ENCODE assay signal across 8 cellular contexts in genomic region chr3:127547761-127548605, GRCh38. TPM values are rescaled to one million over a fixed set of nuclear protein-coding genes. Genes with fewer than 3 reads are reported as not detected.
DNase-seq lines count a peak whose midpoint lies in the region; ATAC-seq and TF ChIP-seq lines count a peak whose summit lies in the region.

No MANE protein-coding gene starts in this region.

- POLR2A ChIA-PET in MCF 10A (lab: Yijun Ruan, JAX): interaction anchor here (0.5 to 1.0 kb wide), 2 partner anchors 1029 to 1923 kb away, joined by 3 read pairs; no protein-coding TSS in a partner anchor

- H3K27ac Mint-ChIP-seq in MCF 10A (ENCODE audit: low read depth, unreplicated experiment): no peak overlapping the region

- peaks cover 6% of the 10 kb centered on the region for H3K4me1 Mint-ChIP-seq in MCF 10A (ENCODE audit: insufficient read depth, unreplicated experiment)

- H3F3A ChIP-seq in smooth muscle cell (ENCODE audit: low read depth): peaks cover 7% of the 10 kb centered on the region

- peaks cover 4% of the 10 kb centered on the region for H3K36me3 Mint-ChIP-seq in MCF 10A (ENCODE audit: insufficient read depth, unreplicated experiment)

- H3K9me3 ChIP-seq in WERI-Rb-1 (ENCODE audit: severe bottlenecking) (no peaks in the 10 kb centered on the region), smooth muscle cell (replicated peaks; ENCODE audit: low read depth) (no peaks in the 10 kb centered on the region)

- H3K27me3 Mint-ChIP-seq in MCF 10A (ENCODE audit: insufficient read depth, unreplicated experiment): no peaks in the 10 kb centered on the region

- H3K4me3 ChIP-seq in WERI-Rb-1 (ENCODE audit: low read depth, low read length): peak overlapping the region; percentile 46
- H3K4me3 ChIP-seq in smooth muscle cell: peak overlapping the region; percentile 65

- TF ChIP-seq CTCF in WERI-Rb-1 (IDR thresholded peaks at IDR 0.05; ENCODE audit: low read depth, low read length) (peak; percentile 69), MCF 10A (IDR thresholded peaks at IDR 0.05; ENCODE audit: unreplicated experiment) (peak; percentile 69), smooth muscle cell (IDR thresholded peaks at IDR 0.05; ENCODE audit: borderline replicate concordance, insufficient read depth, poor library complexity, severe bottlenecking) (peak; percentile 87)

- H3K27ac ChIP-seq in WERI-Rb-1 (peak overlapping the region; percentile 73), smooth muscle cell (ENCODE audit: low read depth) (no peak overlapping the region)

- peak overlapping the region; percentile 82 for H3K4me3 Mint-ChIP-seq in MCF 10A (ENCODE audit: unreplicated experiment)

- H2AFZ ChIP-seq in smooth muscle cell (ENCODE audit: low read depth): peak overlapping the region; percentile 88

- BruUV-seq in MCF 10A (replicated peaks; lab: Mats Ljungman, UMichigan): no TSS peak

- no peak for ATAC-seq in GM21367 (IDR thresholded peaks at IDR 0.05; ENCODE audit: unreplicated experiment)

- no peak overlapping the region for H3K9ac ChIP-seq in smooth muscle cell (ENCODE audit: low read depth)

- H3K79me2 ChIP-seq in smooth muscle cell (ENCODE audit: low read depth): no peaks in the 10 kb centered on the region

- peak overlapping the region; percentile 93 for H3K4me2 ChIP-seq in smooth muscle cell

- H3K9me3 Mint-ChIP-seq in MCF 10A (ENCODE audit: unreplicated experiment): no peaks in the 10 kb centered on the region

- H3K36me3 ChIP-seq in WERI-Rb-1: no peaks in the 10 kb centered on the region
- no peaks in the 10 kb centered on the region for H3K36me3 ChIP-seq in smooth muscle cell (ENCODE audit: low read depth)

- intact Hi-C loops in MCF 10A (cut with micrococcal nuclease): loop anchor here (5.0 to 10.0 kb wide), 2 partner anchors 293 to 566 kb away; partner anchors contain the start of gene PLXNA1

- WGBS in smooth muscle cell (ENCODE audit: low lambda C conversion rate): 14% methylated on average over 18 of the region's 42 CpGs

- H3K27me3 ChIP-seq in WERI-Rb-1 (ENCODE audit: insufficient read depth, low read depth, severe bottlenecking) (no peaks in the 10 kb centered on the region), smooth muscle cell (ENCODE audit: low read depth) (no peaks in the 10 kb centered on the region)

- peak; percentile 49 for DNase-seq in COLO668 (lab: John Stamatoyannopoulos, UW; ENCODE audit: unreplicated experiment)
- DNase-seq in H4 (ENCODE audit: low spot score): peak; percentile 68
- DNase-seq in NCI-H187 (lab: John Stamatoyannopoulos, UW): peak; percentile 48 to 62
- peak; percentile 89 for DNase-seq in WERI-Rb-1
- peak; percentile 47 for DNase-seq in MCF 10A (ENCODE audit: unreplicated experiment)
- peak; percentile 94 for DNase-seq in iPS-NIHi11 (ENCODE audit: low spot score)
- peak; percentile 49 for DNase-seq in smooth muscle cell (lab: John Stamatoyannopoulos, UW; ENCODE audit: unreplicated experiment)

- no peaks in the 10 kb centered on the region for H4K20me1 ChIP-seq in smooth muscle cell (ENCODE audit: low read depth)

- H3K4me1 ChIP-seq in smooth muscle cell (ENCODE audit: low read depth): no peaks in the 10 kb centered on the region

- CTCF ChIA-PET in MCF 10A (lab: Yijun Ruan, JAX): interaction anchor here (0.6 to 6.8 kb wide), 41 partner anchors 8 to 1414 kb away, joined by 3 to 63 read pairs (median 3); partner anchors contain the start of gene CHST13

RNA-seq across cellular contexts. Expression of gene TPRA1, which starts 42.5 kb away (rescaled TPM):
- total RNA-seq in H4 (2014; rRNA removed; shearing (Covaris generic)): 42.7 and 54.0 TPM in 2 replicates
- total RNA-seq in MCF 10A (2022): 47.0 and 57.2 TPM in 2 replicates
- 21.6 and 25.9 TPM in 2 replicates for total RNA-seq in smooth muscle cell
- 33.0 and 43.5 TPM in 2 replicates for polyA plus RNA-seq in smooth muscle cell

RNA-seq across cellular contexts. Expression of gene MCM2, which starts 50.2 kb away (rescaled TPM):
- total RNA-seq in H4 (2014; rRNA removed; shearing (Covaris generic)): 114 and 136 TPM in 2 replicates
- 12.5 and 17.5 TPM in 2 replicates for total RNA-seq in MCF 10A (2022)
- 16.4 and 18.0 TPM in 2 replicates for total RNA-seq in smooth muscle cell
- 16.3 and 16.6 TPM in 2 replicates for polyA plus RNA-seq in smooth muscle cell
